In the genomic region with DNA sequence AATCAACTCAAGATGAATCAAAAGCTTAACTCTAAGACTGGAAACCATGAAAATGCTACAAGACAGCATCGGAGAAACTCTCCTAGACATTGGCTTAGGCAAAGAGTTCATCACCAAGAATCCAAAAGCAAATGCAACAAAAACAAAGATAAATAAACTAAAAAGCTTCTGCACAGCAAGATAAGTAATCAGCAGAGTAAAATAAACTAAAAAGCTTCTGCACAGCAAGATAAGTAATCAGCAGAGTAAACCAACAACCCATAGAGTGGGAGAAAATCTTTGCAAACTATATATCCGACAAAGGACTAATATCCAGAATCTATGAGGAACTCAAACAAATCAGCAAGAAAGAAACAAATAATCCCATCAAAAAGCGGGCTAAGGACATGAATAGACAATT, we compare ENCODE assay signal across 15 cellular contexts. TPM values are rescaled to one million over a fixed set of nuclear protein-coding genes. Genes with fewer than 3 reads are reported as not detected.
"Had no signal": no experiment of that assay in that cellular context is flagged by ENCODE, and none has a peak within 500 bp of the region (broad histone marks: within the 10 kb centered on the region; RNA-seq: fewer than 3 reads in every experiment).

No MANE protein-coding gene starts in this region.

RNA-seq across cellular contexts. Expression of gene GPX5, which starts 21.3 kb away (rescaled TPM):
- total RNA-seq: stomach, subcutaneous adipose tissue, suprapubic skin, temporal lobe, thoracic aorta, thyroid gland, tibial nerve, transverse colon, upper lobe of left lung, upper lobe of right lung, ureter, urinary bladder, uterus, vagina had no signal
- polyA plus RNA-seq: stomach, urinary bladder had no signal

RNA-seq across cellular contexts. Expression of gene GPX6, which starts 31.4 kb away (rescaled TPM):
- total RNA-seq: stomach, subcutaneous adipose tissue, suprapubic skin, temporal lobe, thoracic aorta, thyroid gland, tibial nerve, transverse colon, upper lobe of left lung, upper lobe of right lung, ureter, urinary bladder, uterus, vagina had no signal
- polyA plus RNA-seq: stomach, thymus, urinary bladder had no signal
